Comparison of ENCODE assay signal across 28 cellular contexts in genomic region chr12:104042580-104042979, GRCh38.
"Had no signal": no experiment of that assay in that cellular context is flagged by ENCODE, and none has a peak within 500 bp of the region (broad histone marks: within the 10 kb centered on the region; RNA-seq: fewer than 3 reads in every experiment).

No MANE protein-coding gene starts in this region.

- ATAC-seq: effector memory CD8-positive, alpha-beta T cell; esophagus mucosa; gastrocnemius medialis; heart right ventricle; left cardiac atrium; left lung; left ventricle myocardium superior; lower lobe of right lung; mucosa of descending colon had no signal

- H3K27ac ChIP-seq: colonic mucosa, epithelial cell of prostate, esophagus squamous epithelium, gastrocnemius medialis, heart right ventricle, left lung, lower lobe of right lung had no signal

- H3K4me3 ChIP-seq: colonic mucosa, esophagus squamous epithelium, gastrocnemius medialis, heart right ventricle, left lung, lower lobe of right lung, mucosa of descending colon had no signal

- H3K27me3 ChIP-seq: colonic mucosa, esophagus squamous epithelium, gastrocnemius medialis, heart right ventricle, left lung had no signal

- FAIRE-seq: endometrium, islet of Langerhans, keratinocyte had no signal

- H3K4me1 ChIP-seq: colonic mucosa, esophagus squamous epithelium, left lung, lower lobe of right lung had no signal

- H3K36me3 Mint-ChIP-seq: naive B cell had no signal

- H3K27ac Mint-ChIP-seq: dendritic cell treated with granulocyte-macrophage colony-stimulating factor and Interleukin-4, amounts not matched to agents 40 ng/mL and 50 ng/mL, for 4 days; effector memory CD8-positive, alpha-beta T cell; endodermal cell; mesothelial cell of epicardium had no signal

- DNase-seq: colonic mucosa; cortex of kidney; effector CD8-positive, alpha-beta T cell; effector memory CD8-positive, alpha-beta T cell; endodermal cell; erythroblast; esophagus squamous epithelium; foreskin fibroblast; foreskin melanocyte; gastrocnemius medialis; glutamatergic neuron; head of caudate nucleus; heart right ventricle; hippocampal formation; left cardiac atrium; left lung; left ventricle myocardium superior; lower lobe of right lung; mesenchymal stem cell; mucosa of descending colon; naive B cell had no signal

- H3K4me3 Mint-ChIP-seq: dendritic cell treated with granulocyte-macrophage colony-stimulating factor and Interleukin-4, amounts not matched to agents 40 ng/mL and 50 ng/mL, for 4 days; effector memory CD8-positive, alpha-beta T cell; endodermal cell; mesothelial cell of epicardium; naive B cell had no signal

- H3K9me3 ChIP-seq: colonic mucosa, esophagus squamous epithelium, gastrocnemius medialis, left lung, lower lobe of right lung, mucosa of descending colon had no signal

- H3K36me3 ChIP-seq: colonic mucosa, esophagus squamous epithelium, gastrocnemius medialis, left lung, lower lobe of right lung had no signal

- H3K9me3 Mint-ChIP-seq: dendritic cell treated with granulocyte-macrophage colony-stimulating factor and Interleukin-4, amounts not matched to agents 40 ng/mL and 50 ng/mL, for 4 days; effector memory CD8-positive, alpha-beta T cell had no signal

- H3K4me1 Mint-ChIP-seq: endodermal cell, naive B cell had no signal
